22 cellular contexts compared by ENCODE assay signal in genomic region chr12:20423557-20423956, GRCh38. TPM values are rescaled to one million over a fixed set of nuclear protein-coding genes. Genes with fewer than 3 reads are reported as not detected.
DNase-seq lines count a peak whose midpoint lies in the region; ATAC-seq and TF ChIP-seq lines count a peak whose summit lies in the region.
"Had no signal": no experiment of that assay in that cellular context is flagged by ENCODE, and none has a peak within 500 bp of the region (broad histone marks: within the 10 kb centered on the region; RNA-seq: fewer than 3 reads in every experiment).

No MANE protein-coding gene starts in this region.

- H4K91ac ChIP-seq in H9 (ENCODE audit: insufficient read length, low read depth, low read length): no peak overlapping the region

- H3K4me3 Mint-ChIP-seq in H9: no peak overlapping the region
- no peak overlapping the region for H3K4me3 Mint-ChIP-seq in T-helper 17 cell
- H3K4me3 Mint-ChIP-seq: activated naive CD8-positive, alpha-beta T cell; mesothelial cell of epicardium; natural killer cell treated with Interleukin-12 subunit alpha and Interleukin-12 subunit beta and Interleukin-15 and Interleukin-18, amount 100 ng/mL, for 72 hours had no signal

- no peaks in the 10 kb centered on the region for H3K79me2 ChIP-seq in H9 (ENCODE audit: insufficient read depth, low read length)
- peaks cover 21% of the 10 kb centered on the region for H3K79me2 ChIP-seq in osteoblast (ENCODE audit: insufficient read depth, low read length)
- H3K79me2 ChIP-seq in GM23248 (ENCODE audit: insufficient read depth): no peaks in the 10 kb centered on the region

- no peaks in the 10 kb centered on the region for H3K9me3 Mint-ChIP-seq in H9
- H3K9me3 Mint-ChIP-seq: activated T-helper 2 cell treated with anti-CD3 and anti-CD28 coated beads, Interferon-gamma antibody, Interleukin-2, Interleukin-4, amounts not matched to agents 10 μg/mL and 5 μg/mL and 100 μg/mL, durations not matched to agents 14 hours and 24 hours and 36 hours; mesothelial cell of epicardium; natural killer cell treated with Interleukin-12 subunit alpha and Interleukin-12 subunit beta and Interleukin-15 and Interleukin-18, amount 100 ng/mL, for 72 hours had no signal

- H3K14ac ChIP-seq in H9 (ENCODE audit: insufficient read depth, low read length): no peak overlapping the region

- DNase-seq in H9: peak; percentile 46
- DNase-seq in NCI-H82 treated with DMSO at 0.1 percent for 48 hours (lab: John Stamatoyannopoulos, UW; ENCODE audit: unreplicated experiment): peak; percentile 13
- DNase-seq in erythroblast (lab: John Stamatoyannopoulos, UW): peak; percentile 4 to 20
- DNase-seq in osteoblast (ENCODE audit: insufficient read length, low spot score, missing footprints): peak; percentile 73
- DNase-seq in GM23248: no peak
- DNase-seq in T-helper 17 cell: no peak
- DNase-seq: activated CD4-positive, alpha-beta T cell treated with anti-CD3 and anti-CD28 coated beads, Interleukin-2, amount 50 U/mL, for 4 hours; activated CD4-positive, CD25-positive, alpha-beta regulatory T cell; central memory CD4-positive, alpha-beta T cell; left ventricle myocardium superior; NCI-H748 treated with DMSO at 0.1 percent for 48 hours; stomach had no signal

- no peaks in the 10 kb centered on the region for H3K23me2 ChIP-seq in H9 (ENCODE audit: insufficient read length, low read depth, low read length, poor library complexity, severe bottlenecking)

- H4K20me1 ChIP-seq in H9 (ENCODE audit: control insufficient read depth, insufficient read depth, insufficient read length) (no peaks in the 10 kb centered on the region), osteoblast (ENCODE audit: insufficient read depth, low read length) (no peaks in the 10 kb centered on the region), GM23248 (ENCODE audit: insufficient read depth) (no peaks in the 10 kb centered on the region)

- H3F3A ChIP-seq in GM23248 (ENCODE audit: insufficient read depth): no peaks in the 10 kb centered on the region

- H4K5ac ChIP-seq in H9 (ENCODE audit: insufficient read length, low read depth, low read length): no peak overlapping the region

- TF ChIP-seq POLR2A in erythroblast (IDR thresholded peaks at IDR 0.05; ENCODE audit: low read length): no peak

- H3K36me3 Mint-ChIP-seq in H9 (ENCODE audit: insufficient read depth in 1 of 3, low read depth in 3 of 3) (no peaks in the 10 kb centered on the region), T-helper 17 cell (ENCODE audit: low read depth) (no peaks in the 10 kb centered on the region)
- H3K36me3 Mint-ChIP-seq: activated naive CD8-positive, alpha-beta T cell; mesothelial cell of epicardium; natural killer cell treated with Interleukin-12 subunit alpha and Interleukin-12 subunit beta and Interleukin-15 and Interleukin-18, amount 100 ng/mL, for 72 hours had no signal

- H3K4me2 ChIP-seq in H9 (ENCODE audit: insufficient read depth, insufficient read length, low read length) (no peak overlapping the region), osteoblast (ENCODE audit: insufficient read depth, low read length) (no peak overlapping the region), GM23248 (ENCODE audit: unreplicated experiment) (no peak overlapping the region)
- H3K4me2 ChIP-seq: KMS-11 had no signal

- ATAC-seq in T-helper 17 cell (no peak), GM21737 (IDR thresholded peaks at IDR 0.05; ENCODE audit: unreplicated experiment) (no peak)
- ATAC-seq: left ventricle myocardium superior; natural killer cell treated with Interleukin-12 subunit alpha and Interleukin-12 subunit beta and Interleukin-15 and Interleukin-18, amount 100 ng/mL, for 72 hours; sciatic nerve had no signal

- H3K36me3 ChIP-seq in osteoblast (ENCODE audit: insufficient read depth, low read length) (no peaks in the 10 kb centered on the region), GM23248 (ENCODE audit: low read depth) (no peaks in the 10 kb centered on the region)
- H3K36me3 ChIP-seq: ascending aorta, stomach, tibial nerve had no signal

- no peak overlapping the region for H3K56ac ChIP-seq in H9 (ENCODE audit: insufficient read length, low read depth, low read length)

- no peak overlapping the region for H2BK5ac ChIP-seq in H9 (ENCODE audit: insufficient read length, low read length)

- H3K79me1 ChIP-seq in H9 (ENCODE audit: insufficient read depth, low read depth, low read length, poor library complexity, severe bottlenecking): no peaks in the 10 kb centered on the region

- peak; percentile 47; the same call in 1 of the 3 replicates for TF ChIP-seq CTCF in H9 (conservative IDR thresholded peaks at IDR 0.05)
- TF ChIP-seq CTCF in osteoblast (IDR thresholded peaks at IDR 0.05; ENCODE audit: extremely low read depth, low read depth, low read length): no peak

- H2BK15ac ChIP-seq in H9 (ENCODE audit: low read depth, low read length): no peak overlapping the region

- H3K27me3 Mint-ChIP-seq in H9 (ENCODE audit: low read depth): no peaks in the 10 kb centered on the region
- no peaks in the 10 kb centered on the region for H3K27me3 Mint-ChIP-seq in T-helper 17 cell
- H3K27me3 Mint-ChIP-seq: activated naive CD8-positive, alpha-beta T cell had no signal

- H3K4me1 ChIP-seq in H9 (ENCODE audit: insufficient read depth, low read length) (no peaks in the 10 kb centered on the region), osteoblast (ENCODE audit: insufficient read depth, low read length) (peaks cover 2% of the 10 kb centered on the region), GM23248 (ENCODE audit: insufficient read depth) (0 out of 2 replicates have a peak, but pooled peaks cover 4% of the 10 kb centered on the region)

- H3K9me2 ChIP-seq in GM23248 (ENCODE audit: insufficient read depth): no peaks in the 10 kb centered on the region

- no CpG with 5 or more reads among the region's 3 CpGs for WGBS in H9 (ENCODE audit: extremely low coverage, insufficient read length, low lambda C conversion rate)
- 82 to 91% methylated on average over 3 of the region's 3 CpGs for WGBS in GM23248 (ENCODE audit: low coverage in 1 of 2, low lambda C conversion rate in 2 of 2, missing lambda C conversion rate in 2 of 2), 2 experiments

- H3K9me3 ChIP-seq in H9 (ENCODE audit: control insufficient read depth, low read depth, low read length) (no peaks in the 10 kb centered on the region), osteoblast (ENCODE audit: low read depth, low read length) (no peaks in the 10 kb centered on the region), GM23248 (ENCODE audit: low read depth) (no peaks in the 10 kb centered on the region), T-helper 17 cell (ENCODE audit: control insufficient read depth, low read length, poor library complexity, severe bottlenecking) (no peaks in the 10 kb centered on the region)
- H3K9me3 ChIP-seq: ascending aorta, stomach, tibial nerve had no signal

- H3K9ac ChIP-seq in H9 (ENCODE audit: extremely low read depth, insufficient read length, low read length) (no peak overlapping the region), GM23248 (no peak overlapping the region)
- H3K9ac ChIP-seq: KMS-11 had no signal

- H2AFZ ChIP-seq in H9 (ENCODE audit: low read length) (no peak overlapping the region), osteoblast (ENCODE audit: low read length) (peak overlapping the region; percentile 52), GM23248 (no peak overlapping the region)

- H4K8ac ChIP-seq in H9 (replicated peaks; ENCODE audit: insufficient read length, low read depth, low read length): no peak overlapping the region

- H3K4me1 Mint-ChIP-seq in H9: peaks cover 20 to 22% of the 10 kb centered on the region in 2 experiments
- H3K4me1 Mint-ChIP-seq in T-helper 17 cell: no peaks in the 10 kb centered on the region

- no peak overlapping the region for H3T11ph ChIP-seq in H9 (ENCODE audit: low read length)

- H2BK120ac ChIP-seq in H9 (ENCODE audit: low read depth, low read length, poor library complexity, severe bottlenecking): no peak overlapping the region

- H2BK20ac ChIP-seq in H9 (ENCODE audit: low read depth, low read length, poor library complexity, severe bottlenecking): no peak overlapping the region

- in situ Hi-C loops in GM23248 (cut with MboI): no loop called here

- H3K27ac ChIP-seq in H9 (ENCODE audit: insufficient read length, low read depth, low read length): no peak overlapping the region
- no peak overlapping the region for H3K27ac ChIP-seq in osteoblast (ENCODE audit: low read depth, low read length)
- no peak overlapping the region for H3K27ac ChIP-seq in GM23248
- H3K27ac ChIP-seq: ascending aorta, KMS-11, stomach, tibial nerve had no signal

- no peak overlapping the region for H3K4ac ChIP-seq in H9 (ENCODE audit: low read depth, low read length)

- H3K4me3 ChIP-seq in osteoblast (ENCODE audit: insufficient read depth, low read length) (no peak overlapping the region), GM23248 (no peak overlapping the region)
- H3K4me3 ChIP-seq: ascending aorta, stomach, tibial nerve had no signal

- H3K27ac Mint-ChIP-seq in H9 (peak overlapping the region; percentile 2 to 85 (median 27); a peak in 5 of 7 replicates), T-helper 17 cell (no peak overlapping the region)
- H3K27ac Mint-ChIP-seq: activated naive CD8-positive, alpha-beta T cell; activated T-helper 2 cell treated with anti-CD3 and anti-CD28 coated beads, Interferon-gamma antibody, Interleukin-2, Interleukin-4, amounts not matched to agents 10 μg/mL and 5 μg/mL and 100 μg/mL, durations not matched to agents 14 hours and 24 hours and 36 hours; mesothelial cell of epicardium; natural killer cell treated with Interleukin-12 subunit alpha and Interleukin-12 subunit beta and Interleukin-15 and Interleukin-18, amount 100 ng/mL, for 72 hours had no signal

- no peak overlapping the region for H3K18ac ChIP-seq in H9 (ENCODE audit: insufficient read length, low read depth, low read length)

- no peak overlapping the region for H3K23ac ChIP-seq in H9 (ENCODE audit: insufficient read length, low read depth, low read length)

- H3K27me3 ChIP-seq in H9 (ENCODE audit: insufficient read depth, low read length): no peaks in the 10 kb centered on the region
- no peaks in the 10 kb centered on the region for H3K27me3 ChIP-seq in osteoblast (ENCODE audit: insufficient read depth, low read length)
- no peaks in the 10 kb centered on the region for H3K27me3 ChIP-seq in GM23248 (replicated peaks; ENCODE audit: insufficient read depth)
- H3K27me3 ChIP-seq: ascending aorta, stomach, tibial nerve had no signal

- no peak overlapping the region for H2BK12ac ChIP-seq in H9 (ENCODE audit: insufficient read length, low read depth, low read length)

- H2AK5ac ChIP-seq in H9 (ENCODE audit: insufficient read length, low read length): no peak overlapping the region

RNA-seq across cellular contexts. Expression of gene PDE3A, which starts 55.2 kb away (rescaled TPM):
- total RNA-seq in H9 (2021) (3.0 TPM in 2 replicates), osteoblast (8.0 and 14.8 TPM in 2 replicates), T-helper 17 cell (1 to 10 TPM in 1 of 2 donors, under 1 TPM in 1; 0.07 to 2.8 TPM)
- total RNA-seq in GM23248 (2014; rRNA removed; shearing (Covaris generic)): 0.38 and 0.43 TPM in 2 replicates
- 0.06 and 0.11 TPM in 2 replicates for polyA plus RNA-seq in GM23248 (2016; fragmentation: Nextera tagmentation; extraction: Ambion mirVana)
- total RNA-seq: natural killer cell treated with Interleukin-12 subunit alpha and Interleukin-12 subunit beta and Interleukin-15 and Interleukin-18, amount 100 ng/mL, for 72 hours; OCI-LY7 had no signal

Comparison
In these comparisons a context has a peak if more than half of its experiments do, and no peak if none do; other contexts are left out.
1. DNase-seq: peak in H9 (single experiment), NCI-H82 treated with DMSO at 0.1 percent for 48 hours (single experiment), erythroblast (2 of 2) and osteoblast (single experiment); none in GM23248 (single experiment) and T-helper 17 cell (0 of 3).